Comparison of ENCODE assay signal across 26 cellular contexts in genomic region chrX:134625315-134625718, GRCh38. TPM values are rescaled to one million over a fixed set of nuclear protein-coding genes. Genes with fewer than 3 reads are reported as not detected.
DNase-seq lines count a peak whose midpoint lies in the region; ATAC-seq and TF ChIP-seq lines count a peak whose summit lies in the region.
"Had no signal": no experiment of that assay in that cellular context is flagged by ENCODE, and none has a peak within 500 bp of the region (broad histone marks: within the 10 kb centered on the region; RNA-seq: fewer than 3 reads in every experiment).

No MANE protein-coding gene starts in this region.

- peaks cover 13% of the 10 kb centered on the region for H3K4me1 ChIP-seq in psoas muscle

- peaks cover 1% of the 10 kb centered on the region for H3K27me3 Mint-ChIP-seq in activated CD4-positive, alpha-beta T cell treated with anti-CD3 and anti-CD28 coated beads, Interleukin-2, amount 10 ng/mL, durations not matched to agents 24 days and 14 days

- no peaks in the 10 kb centered on the region for H3K27me3 ChIP-seq in psoas muscle (ENCODE audit: insufficient read depth in 3 of 3, low read length in 2 of 3)
- H3K27me3 ChIP-seq: ovary, SJSA1 had no signal

- peaks cover 11% of the 10 kb centered on the region for H3K4me1 Mint-ChIP-seq in activated CD4-positive, alpha-beta T cell treated with anti-CD3 and anti-CD28 coated beads, Interleukin-2, amount 10 ng/mL, durations not matched to agents 24 days and 14 days
- H3K4me1 Mint-ChIP-seq: activated naive CD8-positive, alpha-beta T cell treated with anti-CD3 and anti-CD28 coated beads, Interleukin-2, amount 10 ng/mL, durations not matched to agents 7 days and 5 days; CD4-positive, alpha-beta memory T cell had no signal

- H3K9me3 Mint-ChIP-seq in activated CD4-positive, alpha-beta T cell treated with anti-CD3 and anti-CD28 coated beads, Interleukin-2, amount 10 ng/mL, durations not matched to agents 24 days and 14 days: peaks cover 3% of the 10 kb centered on the region
- H3K9me3 Mint-ChIP-seq: activated naive CD8-positive, alpha-beta T cell treated with anti-CD3 and anti-CD28 coated beads, Interleukin-2, amount 10 ng/mL, durations not matched to agents 7 days and 5 days; GM23338 had no signal

- peak in 1 of 4 donors; percentile 42 for ATAC-seq in psoas muscle
- ATAC-seq: A549, GM23338, PC-3 had no signal

- 35 to 57% (median 39%) methylated on average over 3 of the region's 3 CpGs for WGBS in psoas muscle, 3 donors

- H3K36me3 Mint-ChIP-seq in activated CD4-positive, alpha-beta T cell treated with anti-CD3 and anti-CD28 coated beads, Interleukin-2, amount 10 ng/mL, durations not matched to agents 24 days and 14 days (ENCODE audit: low read depth): no peaks in the 10 kb centered on the region
- H3K36me3 Mint-ChIP-seq: activated naive CD8-positive, alpha-beta T cell treated with anti-CD3 and anti-CD28 coated beads, Interleukin-2, amount 10 ng/mL, durations not matched to agents 7 days and 5 days; CD4-positive, alpha-beta memory T cell had no signal

- intact Hi-C loops in activated CD4-positive, alpha-beta T cell treated with anti-CD3 and anti-CD28 coated beads, Interleukin-2, amount 10 ng/mL, durations not matched to agents 24 days and 14 days (cut with micrococcal nuclease): no loop called here
- intact Hi-C loops in psoas muscle (cut with DNase I): no loop called here

- DNase-seq in activated CD4-positive, alpha-beta T cell treated with anti-CD3 and anti-CD28 coated beads, Interleukin-2, amount 50 U/mL, for 48 hours: peak; percentile 1 to 4
- no peak for DNase-seq in activated CD4-positive, alpha-beta T cell treated with anti-CD3 and anti-CD28 coated beads, Interleukin-2, amount 10 ng/mL, durations not matched to agents 24 days and 14 days
- DNase-seq in AG20443 (ENCODE audit: low spot score) (peak; percentile 45), coronary artery (ENCODE audit: low spot score) (no peak), psoas muscle (peak; percentile 33 to 66), UCSD-AML1 (lab: John Stamatoyannopoulos, UW; ENCODE audit: unreplicated experiment) (no peak), putamen (ENCODE audit: low spot score) (no peak), epidermal melanocyte (ENCODE audit: insufficient read length, low spot score) (no peak)
- DNase-seq: activated CD4-positive, alpha-beta T cell treated with anti-CD3 and anti-CD28 coated beads for 1 hour; activated naive CD8-positive, alpha-beta T cell treated with anti-CD3 and anti-CD28 coated beads, Interleukin-2, amount 10 ng/mL, durations not matched to agents 7 days and 5 days; activated T-cell treated with anti-CD3 and anti-CD28 coated beads for 4 hours; CD4-positive, alpha-beta memory T cell; DMS53; dorsolateral prefrontal cortex; erythroblast; NCI-H2171; NCI-H774; PC-3; small intestine had no signal

- H3K4me3 ChIP-seq in coronary artery: peak overlapping the region; percentile 9
- H3K4me3 ChIP-seq in psoas muscle: no peak overlapping the region
- H3K4me3 ChIP-seq: A549, dorsolateral prefrontal cortex, GM23338, heart right ventricle, lung, ovary, SJSA1, tibial nerve had no signal

- H3K27ac Mint-ChIP-seq in activated CD4-positive, alpha-beta T cell treated with anti-CD3 and anti-CD28 coated beads, Interleukin-2, amount 10 ng/mL, durations not matched to agents 24 days and 14 days: no peak overlapping the region
- H3K27ac Mint-ChIP-seq: activated naive CD8-positive, alpha-beta T cell treated with anti-CD3 and anti-CD28 coated beads, Interleukin-2, amount 10 ng/mL, durations not matched to agents 7 days and 5 days; CD4-positive, alpha-beta memory T cell; GM23338 had no signal

- no peak overlapping the region for H3K27ac ChIP-seq in coronary artery
- no peak overlapping the region for H3K27ac ChIP-seq in psoas muscle
- H3K27ac ChIP-seq: dorsolateral prefrontal cortex, heart right ventricle, ovary, SJSA1, tibial nerve had no signal

- H3K9me3 ChIP-seq in psoas muscle: no peaks in the 10 kb centered on the region
- H3K9me3 ChIP-seq: A549, heart right ventricle, ovary, SJSA1, tibial nerve had no signal

- TF ChIP-seq CTCF in coronary artery (IDR thresholded peaks at IDR 0.05): no peak
- TF ChIP-seq CTCF in psoas muscle (IDR thresholded peaks at IDR 0.05): no peak

- H3K36me3 ChIP-seq in psoas muscle (ENCODE audit: insufficient read depth in 1 of 2, low read depth in 1 of 2): no peaks in the 10 kb centered on the region
- H3K36me3 ChIP-seq: heart right ventricle, ovary, SJSA1, tibial nerve had no signal

- H3K4me3 Mint-ChIP-seq in activated CD4-positive, alpha-beta T cell treated with anti-CD3 and anti-CD28 coated beads, Interleukin-2, amount 10 ng/mL, durations not matched to agents 24 days and 14 days: no peak overlapping the region
- H3K4me3 Mint-ChIP-seq: activated naive CD8-positive, alpha-beta T cell treated with anti-CD3 and anti-CD28 coated beads, Interleukin-2, amount 10 ng/mL, durations not matched to agents 7 days and 5 days; CD4-positive, alpha-beta memory T cell; GM23338 had no signal

RNA-seq across cellular contexts. Expression of gene PLAC1, which starts 33.0 kb away (rescaled TPM):
- total RNA-seq in activated CD4-positive, alpha-beta T cell treated with anti-CD3 and anti-CD28 coated beads, Interleukin-2, amount 10 ng/mL, durations not matched to agents 24 days and 14 days: not detected in 2 replicates
- 1 to 10 TPM in 1 of 4 donors, under 1 TPM in 2, not detected in 1; 0.32 to 3.0 (median 0.34) TPM for total RNA-seq in psoas muscle
- polyA plus RNA-seq in psoas muscle: under 1 TPM in 2 of 3 donors, not detected in 1; 0.13 to 0.14 TPM
- total RNA-seq: activated naive CD8-positive, alpha-beta T cell treated with anti-CD3 and anti-CD28 coated beads, Interleukin-2, amount 10 ng/mL, durations not matched to agents 7 days and 5 days; CD4-positive, alpha-beta memory T cell; heart right ventricle; SJSA1; tibial nerve had no signal
- polyA plus RNA-seq: CD4-positive, alpha-beta memory T cell; heart right ventricle had no signal

Comparison
In these comparisons a context has a peak if more than half of its experiments do, and no peak if none do; other contexts are left out.
1. DNase-seq: peak in activated CD4-positive, alpha-beta T cell treated with anti-CD3 and anti-CD28 coated beads, Interleukin-2, amount 50 U/mL, for 48 hours (2 of 2), AG20443 (single experiment) and psoas muscle (2 of 2); none in activated CD4-positive, alpha-beta T cell treated with anti-CD3 and anti-CD28 coated beads, Interleukin-2, amount 10 ng/mL, durations not matched to agents 24 days and 14 days (single experiment), coronary artery (single experiment), UCSD-AML1 (single experiment), putamen (single experiment) and epidermal melanocyte (single experiment).